In genomic region chr18:73636355-73636754, GRCh38 we compare ENCODE assay signal across 33 cellular contexts.
DNase-seq lines count a peak whose midpoint lies in the region; TF ChIP-seq lines count a peak whose summit lies in the region.
"Had no signal": no experiment of that assay in that cellular context is flagged by ENCODE, and none has a peak within 500 bp of the region (broad histone marks: within the 10 kb centered on the region; RNA-seq: fewer than 3 reads in every experiment).

No MANE protein-coding gene starts in this region.

- no peaks in the 10 kb centered on the region for H3K79me1 ChIP-seq in mesendoderm (ENCODE audit: low read length)

- H3K18ac ChIP-seq in mesendoderm (ENCODE audit: low read length), result no peak overlapping the region

- no peaks in the 10 kb centered on the region for H3K9me3 Mint-ChIP-seq in HFFc6
- H3K9me3 Mint-ChIP-seq in CD4-positive, alpha-beta memory T cell, result peaks cover 0 to 7% (median 2%) of the 10 kb centered on the region in 8 donors
- H3K9me3 Mint-ChIP-seq: activated CD4-positive, alpha-beta T cell treated with anti-CD3 and anti-CD28 coated beads, Interleukin-2, amount 10 ng/mL, durations not matched to agents 7 days and 5 days; neural crest cell; WTC11 had no signal

- no peaks in the 10 kb centered on the region for H3K79me2 ChIP-seq in mesendoderm (ENCODE audit: control insufficient read depth, insufficient read depth, low read length)

- H3K23ac ChIP-seq in mesendoderm (ENCODE audit: low read length), result no peak overlapping the region

- TF ChIP-seq CTCF in HFFc6 (IDR thresholded peaks at IDR 0.05) (no peak), cardiac fibroblast (IDR thresholded peaks at IDR 0.05; ENCODE audit: low read depth, low read length) (no peak)

- H2BK15ac ChIP-seq in mesendoderm (replicated peaks; ENCODE audit: low read depth), result no peak overlapping the region

- H3K9me3 ChIP-seq in CD4-positive, alpha-beta memory T cell (ENCODE audit: control insufficient read depth in 1 of 2, low read length in 2 of 2), result no peaks in the 10 kb centered on the region
- H3K9me3 ChIP-seq: esophagus muscularis mucosa, HAP-1, stomach, vagina had no signal

- no CpG with 5 or more reads among the region's 2 CpGs for WGBS in mesendoderm (ENCODE audit: extremely low coverage, insufficient coverage, low lambda C conversion rate)

- H2BK5ac ChIP-seq in mesendoderm (ENCODE audit: low read length), result no peak overlapping the region

- POLR2A ChIA-PET in CD4-positive, alpha-beta memory T cell (lab: Charles Lee; ENCODE audit: partially characterized antibody), result no interaction called here

- H3K4me1 ChIP-seq in mesendoderm (ENCODE audit: control insufficient read depth, low read depth, low read length), result no peaks in the 10 kb centered on the region
- no peaks in the 10 kb centered on the region for H3K4me1 ChIP-seq in CD4-positive, alpha-beta memory T cell (ENCODE audit: insufficient read depth, low read length)
- H3K4me1 ChIP-seq: esophagus muscularis mucosa, HAP-1, stomach, vagina had no signal

- peaks cover 62% of the 10 kb centered on the region for H3K4me1 Mint-ChIP-seq in HFFc6 (ENCODE audit: low read depth)
- no peaks in the 10 kb centered on the region for H3K4me1 Mint-ChIP-seq in CD4-positive, alpha-beta memory T cell
- H3K4me1 Mint-ChIP-seq: activated CD4-positive, alpha-beta T cell treated with anti-CD3 and anti-CD28 coated beads, Interleukin-2, amount 10 ng/mL, durations not matched to agents 7 days and 5 days; B cell; neural crest cell had no signal

- no peak overlapping the region for H2AK5ac ChIP-seq in mesendoderm (ENCODE audit: low read length)

- no peak overlapping the region for H2BK120ac ChIP-seq in mesendoderm (ENCODE audit: low read depth, low read length)

- H3K4me2 ChIP-seq in mesendoderm (ENCODE audit: low read length), result no peak overlapping the region

- CTCF ChIA-PET in CD4-positive, alpha-beta memory T cell (lab: Charles Lee; ENCODE audit: partially characterized antibody), result no interaction called here

- intact Hi-C loops in CD4-positive, alpha-beta memory T cell (cut with micrococcal nuclease), result no loop called here

- H3K4me3 Mint-ChIP-seq in HFFc6, result no peak overlapping the region
- H3K4me3 Mint-ChIP-seq in CD4-positive, alpha-beta memory T cell, result no peak overlapping the region
- H3K4me3 Mint-ChIP-seq: activated CD4-positive, alpha-beta T cell treated with anti-CD3 and anti-CD28 coated beads, Interleukin-2, amount 10 ng/mL, durations not matched to agents 7 days and 5 days; activated naive CD8-positive, alpha-beta T cell; B cell; CD8-positive, alpha-beta T cell; neural crest cell; WTC11 had no signal

- peak overlapping the region; percentile 36 for H3K27ac Mint-ChIP-seq in HFFc6
- H3K27ac Mint-ChIP-seq in CD4-positive, alpha-beta memory T cell, result no peak overlapping the region
- H3K27ac Mint-ChIP-seq: activated CD4-positive, alpha-beta T cell treated with anti-CD3 and anti-CD28 coated beads, Interleukin-2, amount 10 ng/mL, durations not matched to agents 7 days and 5 days; activated naive CD8-positive, alpha-beta T cell; B cell; CD8-positive, alpha-beta T cell; WTC11 had no signal

- H3K56ac ChIP-seq in mesendoderm (ENCODE audit: low read length), result no peak overlapping the region

- H3K4me3 ChIP-seq in cardiac fibroblast (replicated peaks in 1 of 2; ENCODE audit: low read depth in 2 of 2, low read length in 2 of 2) (no peak overlapping the region), mesendoderm (ENCODE audit: low read length) (no peak overlapping the region), H7 (ENCODE audit: insufficient read depth, low read depth, low read length) (no peak overlapping the region)
- H3K4me3 ChIP-seq in CD4-positive, alpha-beta memory T cell (ENCODE audit: low read length in 2 of 2), result no peak overlapping the region
- H3K4me3 ChIP-seq: esophagus muscularis mucosa, HAP-1, stomach, vagina had no signal

- H3K27me3 Mint-ChIP-seq in HFFc6 (ENCODE audit: insufficient read depth), result no peaks in the 10 kb centered on the region
- H3K27me3 Mint-ChIP-seq in CD4-positive, alpha-beta memory T cell, result no peaks in the 10 kb centered on the region
- H3K27me3 Mint-ChIP-seq: activated CD4-positive, alpha-beta T cell treated with anti-CD3 and anti-CD28 coated beads, Interleukin-2, amount 10 ng/mL, durations not matched to agents 7 days and 5 days; activated naive CD8-positive, alpha-beta T cell; B cell had no signal

- H3K36me3 Mint-ChIP-seq in HFFc6 (ENCODE audit: low read depth), result peaks cover 10% of the 10 kb centered on the region; the same call in 1 of the 2 replicates
- no peaks in the 10 kb centered on the region for H3K36me3 Mint-ChIP-seq in CD4-positive, alpha-beta memory T cell
- H3K36me3 Mint-ChIP-seq: activated naive CD8-positive, alpha-beta T cell; CD8-positive, alpha-beta T cell; WTC11 had no signal

- H3K36me3 ChIP-seq in mesendoderm (ENCODE audit: control insufficient read depth, insufficient read depth, low read length) (no peaks in the 10 kb centered on the region), H7 (replicated peaks; ENCODE audit: control insufficient read depth, insufficient read depth, low read length) (no peaks in the 10 kb centered on the region)
- H3K36me3 ChIP-seq in CD4-positive, alpha-beta memory T cell (ENCODE audit: insufficient read depth, low read length), result no peaks in the 10 kb centered on the region
- H3K36me3 ChIP-seq: esophagus muscularis mucosa, HAP-1, stomach, vagina had no signal

- no peak overlapping the region for H3K9ac ChIP-seq in mesendoderm (ENCODE audit: low read length)

- no peak overlapping the region for H3K4ac ChIP-seq in mesendoderm (ENCODE audit: low read depth, low read length)

- DNase-seq in Daoy (ENCODE audit: low read depth) (peak; percentile 26), HFFc6 (no peak), cardiac fibroblast (ENCODE audit: low read depth in 2 of 2) (peak; percentile 28 to 66), mesendoderm (peak; percentile 20), NCI-H146 treated with DMSO at 0.1 percent for 48 hours (lab: John Stamatoyannopoulos, UW; ENCODE audit: unreplicated experiment) (no peak), H7 (no peak), KG1 (lab: John Stamatoyannopoulos, UW) (no peak)
- DNase-seq in CD4-positive, alpha-beta memory T cell, result no peak
- DNase-seq: activated CD4-positive, alpha-beta T cell treated with anti-CD3 and anti-CD28 coated beads, Interleukin-2, amount 10 ng/mL, durations not matched to agents 7 days and 5 days; activated effector memory CD4-positive, alpha-beta T cell treated with anti-CD3 and anti-CD28 coated beads, Interleukin-2, amount 50 U/mL, for 16 hours; activated T-cell treated with anti-CD3 and anti-CD28 coated beads, Interleukin-2, amount 50 U/mL, for 1 hour; CD8-positive, alpha-beta T cell; central memory CD4-positive, alpha-beta T cell; cortex of kidney; effector memory CD4-positive, alpha-beta T cell; EL; foreskin melanocyte; Karpas-422; NCI-H1436; NCI-H226; NCI-H526 treated with DMSO at 0.1 percent for 48 hours; NK-92 treated with Interleukin-12 subunit alpha and Interleukin-12 subunit beta, amount 100 ng/mL, for 24 hours; PC-3; SHP77 treated with DMSO at 0.1 percent for 48 hours; stimulated activated CD4-positive, alpha-beta T cell treated with anti-CD3 and anti-CD28 coated beads, Interleukin-2, amount 100 ng/mL, for 48 hours; stomach had no signal

- no peak overlapping the region for H4K5ac ChIP-seq in mesendoderm (ENCODE audit: low read length)

- no peaks in the 10 kb centered on the region for H3K27me3 ChIP-seq in mesendoderm (ENCODE audit: insufficient read depth, low read length, poor library complexity)
- H3K27me3 ChIP-seq in H7 (ENCODE audit: control insufficient read depth, insufficient read depth, low read length), result no peaks in the 10 kb centered on the region
- no peaks in the 10 kb centered on the region for H3K27me3 ChIP-seq in CD4-positive, alpha-beta memory T cell (ENCODE audit: insufficient read depth, low read length)
- H3K27me3 ChIP-seq: esophagus muscularis mucosa, stomach, vagina had no signal

- H3K27ac ChIP-seq in mesendoderm (ENCODE audit: low read depth, low read length), result no peak overlapping the region
- no peak overlapping the region for H3K27ac ChIP-seq in CD4-positive, alpha-beta memory T cell (ENCODE audit: low read depth, low read length)
- H3K27ac ChIP-seq: esophagus muscularis mucosa, stomach, vagina had no signal

- H4K8ac ChIP-seq in mesendoderm (ENCODE audit: low read depth, low read length), result no peak overlapping the region

Comparison
In these comparisons a context has a peak if more than half of its experiments do, and no peak if none do; other contexts are left out.
1. DNase-seq: peak in Daoy (single experiment), cardiac fibroblast (2 of 2) and mesendoderm (single experiment); none in HFFc6 (single experiment), NCI-H146 treated with DMSO at 0.1 percent for 48 hours (single experiment), H7 (single experiment), KG1 (single experiment) and CD4-positive, alpha-beta memory T cell (0 of 5).